In the genomic region with DNA sequence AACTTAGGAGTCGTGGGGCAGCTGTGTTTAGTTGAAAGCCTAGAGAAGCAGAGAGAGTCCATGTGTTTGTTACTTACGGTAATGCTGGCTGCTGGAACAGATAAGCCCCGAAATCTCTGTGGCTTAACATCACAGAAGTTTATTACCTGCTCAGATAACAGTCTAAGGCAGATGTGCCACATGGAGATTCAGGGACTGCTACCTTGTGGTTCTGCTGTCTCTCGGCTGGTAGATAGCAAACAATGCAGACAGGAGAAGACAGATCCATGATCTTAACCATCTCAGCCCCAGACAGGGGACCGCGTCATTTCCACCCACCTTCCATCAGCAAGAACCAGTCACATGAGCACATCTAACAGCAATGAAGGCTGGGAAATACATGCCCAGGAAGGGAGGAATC, we compare ENCODE assay signal across 3 cellular contexts. TPM values are rescaled to one million over a fixed set of nuclear protein-coding genes. Genes with fewer than 3 reads are reported as not detected.
"Had no signal": no experiment of that assay in that cellular context is flagged by ENCODE, and none has a peak within 500 bp of the region (broad histone marks: within the 10 kb centered on the region; RNA-seq: fewer than 3 reads in every experiment).

No MANE protein-coding gene starts in this region.

RNA-seq across cellular contexts. Expression of gene NPIPB6, which starts 30.7 kb away (rescaled TPM):
- total RNA-seq: activated naive CD8-positive, alpha-beta T cell treated with anti-CD3 and anti-CD28 coated beads for 36 hours; cardiac septum had no signal

RNA-seq across cellular contexts. Expression of gene SBK1, which starts 40.3 kb away (rescaled TPM):
- total RNA-seq: ascending aorta had no signal
